Comparison of ENCODE assay signal across 20 cellular contexts in the genomic region with DNA sequence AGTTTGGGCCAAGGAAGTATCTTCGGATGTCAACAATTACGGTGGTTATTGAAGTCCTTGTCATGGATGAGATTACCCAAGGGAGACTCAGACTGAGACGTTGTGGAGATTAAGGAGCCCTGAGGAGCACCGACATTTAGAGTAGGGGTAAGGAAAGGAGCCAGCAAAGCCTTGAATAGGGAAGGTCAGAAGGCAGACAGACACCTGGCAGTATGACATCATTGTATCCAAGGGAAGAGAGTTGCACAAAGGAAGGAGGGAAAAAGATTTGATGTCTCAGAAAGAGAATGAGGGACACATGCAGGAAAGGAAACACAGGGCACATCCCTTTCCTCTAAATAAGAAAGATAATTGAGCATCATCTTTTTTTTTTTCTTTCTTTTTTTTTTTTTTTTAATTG. TPM values are rescaled to one million over a fixed set of nuclear protein-coding genes. Genes with fewer than 3 reads are reported as not detected.
A peak's percentile ranks its signal among the peaks of the same experiment; 100 is the strongest.
DNase-seq lines count a peak whose midpoint lies in the region; ATAC-seq and TF ChIP-seq lines count a peak whose summit lies in the region.
"Had no signal": no experiment of that assay in that cellular context is flagged by ENCODE, and none has a peak within 500 bp of the region (broad histone marks: within the 10 kb centered on the region; RNA-seq: fewer than 3 reads in every experiment).

No MANE protein-coding gene starts in this region.

- H3K14ac ChIP-seq in mesenchymal stem cell (ENCODE audit: low read length in 2 of 2) = no peak overlapping the region

- no peak overlapping the region for H3K4ac ChIP-seq in mesenchymal stem cell (ENCODE audit: low read depth in 1 of 2, low read length in 2 of 2)

- TSS peak; percentile 99 for BruUV-seq in MCF 10A (replicated peaks; lab: Mats Ljungman, UMichigan)

- no peaks in the 10 kb centered on the region for H3K27me3 Mint-ChIP-seq in MCF 10A (ENCODE audit: insufficient read depth, unreplicated experiment)
- peaks cover 5% of the 10 kb centered on the region for H3K27me3 Mint-ChIP-seq in endothelial cell (ENCODE audit: unreplicated experiment)
- no peaks in the 10 kb centered on the region for H3K27me3 Mint-ChIP-seq in type B pancreatic cell

- H4K8ac ChIP-seq in mesenchymal stem cell (ENCODE audit: low read length) = no peak overlapping the region

- no peak overlapping the region for H3K18ac ChIP-seq in mesenchymal stem cell (ENCODE audit: low read depth in 1 of 2, low read length in 2 of 2)

- DNase-seq in MCF 10A (ENCODE audit: unreplicated experiment) (no peak), breast epithelium (ENCODE audit: low spot score in 2 of 2) (no peak), endothelial cell (ENCODE audit: low spot score) (no peak), mesenchymal stem cell (no peak), type B pancreatic cell (ENCODE audit: extremely low spot score, unreplicated experiment) (no peak)
- no peak for DNase-seq in stimulated activated CD4-positive, alpha-beta T cell treated with anti-CD3 and anti-CD28 coated beads, Interleukin-2, amount 100 ng/mL, for 24 hours
- DNase-seq: 8988T; BE2C; CD4-positive, alpha-beta T cell; DMS79 treated with DMSO at 0.1 percent for 48 hours; KG1; NCI-H1436; NCI-H2029; NCI-H2171; NCI-H446; NCI-H774; RPMI8226; SJCRH30 had no signal

- H3K27ac Mint-ChIP-seq in MCF 10A (ENCODE audit: low read depth, unreplicated experiment) = peak overlapping the region; percentile 85
- peak overlapping the region; percentile 65 for H3K27ac Mint-ChIP-seq in endothelial cell (ENCODE audit: unreplicated experiment)
- peak overlapping the region; percentile 37 for H3K27ac Mint-ChIP-seq in type B pancreatic cell
- H3K27ac Mint-ChIP-seq: CD4-positive, alpha-beta T cell had no signal

- no peak overlapping the region for H2BK5ac ChIP-seq in mesenchymal stem cell (ENCODE audit: low read depth, low read length, poor library complexity, severe bottlenecking)

- CTCF ChIA-PET in MCF 10A (lab: Yijun Ruan, JAX) = interaction anchor here (0.6 to 0.9 kb wide), 2 partner anchors 32 to 211 kb away, joined by 3 to 4 read pairs; no protein-coding TSS in a partner anchor

- peak overlapping the region; percentile 54 for H3K9ac ChIP-seq in mesenchymal stem cell (ENCODE audit: low read length)

- TF ChIP-seq POLR2A in breast epithelium (IDR thresholded peaks at IDR 0.05) = no peak

- no peak overlapping the region for H2AK5ac ChIP-seq in mesenchymal stem cell (ENCODE audit: low read length, severe bottlenecking)

- H3K36me3 ChIP-seq in breast epithelium (no peaks in the 10 kb centered on the region), mesenchymal stem cell (ENCODE audit: control insufficient read depth in 1 of 2, insufficient read depth in 2 of 2, low read depth in 1 of 2, low read length in 2 of 2) (no peaks in the 10 kb centered on the region)
- H3K36me3 ChIP-seq: BE2C, SJCRH30 had no signal

- POLR2A ChIA-PET in MCF 10A (lab: Yijun Ruan, JAX) = interaction anchor here (0.6 to 4.7 kb wide), 16 partner anchors 7 to 237 kb away, joined by 3 to 50 read pairs (median 4); a partner anchor contains a TSS

- no peak overlapping the region for H3K4me2 ChIP-seq in mesenchymal stem cell (ENCODE audit: low read length, poor library complexity, severe bottlenecking)

- no peak overlapping the region for H2BK15ac ChIP-seq in mesenchymal stem cell (ENCODE audit: low read depth, poor library complexity, severe bottlenecking)

- intact Hi-C loops in MCF 10A (cut with micrococcal nuclease) = loop anchor here (1.0 kb wide), 2 partner anchors 12 to 37 kb away; no protein-coding TSS in a partner anchor
- intact Hi-C loops in breast epithelium (cut with DNase I; ENCODE audit: low total_unique reads) = no loop called here

- H4K91ac ChIP-seq in mesenchymal stem cell (ENCODE audit: low read length) = no peak overlapping the region

- H3K23ac ChIP-seq in mesenchymal stem cell (ENCODE audit: low read length in 2 of 2) = no peak overlapping the region

- H3K9me3 ChIP-seq in breast epithelium = no peaks in the 10 kb centered on the region
- H3K9me3 ChIP-seq in mesenchymal stem cell (ENCODE audit: control insufficient read depth, low read length) = no peaks in the 10 kb centered on the region
- H3K9me3 ChIP-seq: BE2C, SJCRH30 had no signal

- H3K27ac ChIP-seq in breast epithelium = peak overlapping the region in 1 of 2 donors; percentile 79
- H3K27ac ChIP-seq in mesenchymal stem cell (ENCODE audit: low read length, poor library complexity, severe bottlenecking) = no peak overlapping the region
- H3K27ac ChIP-seq: SJCRH30 had no signal

- H3K4me3 Mint-ChIP-seq in MCF 10A (ENCODE audit: unreplicated experiment) (no peak overlapping the region), endothelial cell (ENCODE audit: unreplicated experiment) (no peak overlapping the region), type B pancreatic cell (no peak overlapping the region)
- H3K4me3 Mint-ChIP-seq: CD4-positive, alpha-beta T cell had no signal

- H2AFZ ChIP-seq in mesenchymal stem cell (ENCODE audit: low read depth, low read length) = no peak overlapping the region

- H2BK120ac ChIP-seq in mesenchymal stem cell (ENCODE audit: low read depth, low read length) = no peak overlapping the region

- WGBS in mesenchymal stem cell = 82% methylated on average over 4 of the region's 4 CpGs

- no peaks in the 10 kb centered on the region for H3K27me3 ChIP-seq in breast epithelium
- H3K27me3 ChIP-seq in mesenchymal stem cell (ENCODE audit: control insufficient read depth in 1 of 2, insufficient read depth in 1 of 2, low read length in 2 of 2) = no peaks in the 10 kb centered on the region
- H3K27me3 ChIP-seq: BE2C, SJCRH30 had no signal

- ATAC-seq in HG02623 (IDR thresholded peaks at IDR 0.05; ENCODE audit: unreplicated experiment) (no peak), HG03175 (IDR thresholded peaks at IDR 0.05; ENCODE audit: unreplicated experiment) (no peak)

- H3K9me3 Mint-ChIP-seq in MCF 10A (ENCODE audit: unreplicated experiment) = no peaks in the 10 kb centered on the region
- H3K9me3 Mint-ChIP-seq in endothelial cell (ENCODE audit: unreplicated experiment) = no peaks in the 10 kb centered on the region
- no peaks in the 10 kb centered on the region for H3K9me3 Mint-ChIP-seq in type B pancreatic cell
- H3K9me3 Mint-ChIP-seq: CD4-positive, alpha-beta T cell had no signal

- TF ChIP-seq CTCF in MCF 10A (IDR thresholded peaks at IDR 0.05; ENCODE audit: unreplicated experiment) = no peak
- no peak for TF ChIP-seq CTCF in breast epithelium (IDR thresholded peaks at IDR 0.05)
- TF ChIP-seq CTCF in endothelial cell (IDR thresholded peaks at IDR 0.05; ENCODE audit: unreplicated experiment) = no peak
- no peak for TF ChIP-seq CTCF in type B pancreatic cell (conservative IDR thresholded peaks at IDR 0.05)

- H3K4me1 ChIP-seq in breast epithelium (no peaks in the 10 kb centered on the region), mesenchymal stem cell (ENCODE audit: control insufficient read depth, insufficient read depth, low read depth, low read length) (peaks cover 7% of the 10 kb centered on the region)
- H3K4me1 ChIP-seq: BE2C had no signal

- H3K4me1 Mint-ChIP-seq in MCF 10A (ENCODE audit: insufficient read depth, unreplicated experiment) (peaks cover 53% of the 10 kb centered on the region), endothelial cell (ENCODE audit: unreplicated experiment) (peaks cover 43% of the 10 kb centered on the region), type B pancreatic cell (ENCODE audit: unreplicated experiment) (peaks cover 23% of the 10 kb centered on the region)

- H2BK12ac ChIP-seq in mesenchymal stem cell (ENCODE audit: low read length in 2 of 2) = no peak overlapping the region

- H3K36me3 Mint-ChIP-seq in MCF 10A (ENCODE audit: insufficient read depth, unreplicated experiment) = peaks cover 38% of the 10 kb centered on the region
- H3K36me3 Mint-ChIP-seq in endothelial cell (ENCODE audit: low read depth, unreplicated experiment) = no peaks in the 10 kb centered on the region
- no peaks in the 10 kb centered on the region for H3K36me3 Mint-ChIP-seq in type B pancreatic cell

- H3K4me3 ChIP-seq in breast epithelium (no peak overlapping the region), mesenchymal stem cell (ENCODE audit: insufficient read depth in 1 of 2, low read depth in 1 of 2, low read length in 2 of 2) (no peak overlapping the region)
- H3K4me3 ChIP-seq: SJCRH30 had no signal

- H3K79me1 ChIP-seq in mesenchymal stem cell (replicated peaks; ENCODE audit: low read length, poor library complexity, severe bottlenecking) = no peaks in the 10 kb centered on the region

RNA-seq across cellular contexts. Expression of a gene that starts 11.7 kb away (rescaled TPM):
- total RNA-seq in MCF 10A (2022) (751 and 884 TPM in 2 replicates), breast epithelium (10 to 100 TPM in 2 of 3 donors, 1 to 10 TPM in 1; 3.0 to 20.3 (median 16.4) TPM), endothelial cell (ENCODE audit: unreplicated experiment) (2.3 TPM), type B pancreatic cell (ENCODE audit: low replicate concordance) (14.8 and 33.5 TPM in 2 replicates)
- 0.37 TPM for polyA plus RNA-seq in mesenchymal stem cell (2013, experiment 1 of 2)
- polyA plus RNA-seq in mesenchymal stem cell (2013, experiment 2 of 2) = 0.38 TPM
- total RNA-seq: CD4-positive, alpha-beta T cell had no signal

Comparison
In these comparisons a context has a peak if more than half of its experiments do, and no peak if none do; other contexts are left out.
1. RNA of a gene that starts 11.7 kb away (total RNA-seq): 751 to 884 TPM in MCF 10A; 3.0 to 20.3 TPM in breast epithelium, 14.8 to 33.5 TPM in type B pancreatic cell and 2.3 TPM in endothelial cell (single experiment); every median in the first group is over 10 times any median in the second.
2. Peak in every context shown above with its lines, with median percentiles within 50 percentile points of each other: H3K27ac Mint-ChIP-seq.